In the genomic region with DNA sequence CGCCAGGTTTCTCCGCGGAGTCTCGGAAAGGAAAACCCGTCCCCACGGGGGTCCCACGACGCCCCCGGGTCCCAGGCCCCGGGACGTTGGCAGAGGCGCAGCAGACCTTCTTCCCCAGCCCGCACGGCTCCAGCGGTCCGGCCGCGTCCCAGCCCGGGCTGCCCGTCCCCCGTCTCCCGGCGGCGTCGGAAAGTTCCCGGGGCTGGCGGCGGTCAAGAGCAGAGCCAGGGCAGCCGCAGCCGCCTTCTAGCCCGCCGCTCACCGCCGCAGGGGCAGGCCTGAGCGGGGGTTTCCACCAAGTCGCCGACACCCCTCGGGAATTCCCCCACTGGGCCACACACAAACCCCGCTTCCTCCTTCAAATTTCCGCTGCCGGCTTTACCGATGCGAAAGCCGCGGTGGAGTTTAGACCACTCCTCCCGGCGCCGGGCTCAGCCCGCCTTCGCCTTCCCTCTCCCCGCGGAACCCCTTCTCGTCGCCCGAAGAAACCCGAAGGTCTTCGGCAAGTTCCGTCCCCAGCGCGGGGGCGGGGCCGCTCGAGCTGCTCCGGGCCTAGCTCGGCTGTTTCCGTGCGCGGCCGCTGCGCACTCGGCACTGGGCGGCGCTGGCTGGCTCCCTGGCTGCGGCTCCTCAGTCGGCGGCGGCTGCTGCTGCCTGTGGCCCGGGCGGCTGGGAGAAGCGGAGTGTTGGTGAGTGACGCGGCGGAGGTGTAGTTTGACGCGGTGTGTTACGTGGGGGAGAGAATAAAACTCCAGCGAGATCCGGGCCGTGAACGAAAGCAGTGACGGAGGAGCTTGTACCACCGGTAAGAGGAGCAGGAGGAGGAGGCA, we compare ENCODE assay signal across 8 cellular contexts. TPM values are rescaled to one million over a fixed set of nuclear protein-coding genes. Genes with fewer than 3 reads are reported as not detected.
DNase-seq lines count a peak whose midpoint lies in the region; ATAC-seq and TF ChIP-seq lines count a peak whose summit lies in the region.

A gene (plus strand): TSS at position 633 of the 830 bp plus-strand sequence. CDS start 25,674 bp downstream, outside the sequence.

- peak; percentile 85 for TF ChIP-seq EP300 in esophagus muscularis mucosa (IDR thresholded peaks at IDR 0.05)

- H3K9me3 ChIP-seq in Peyer's patch (no peaks in the 10 kb centered on the region), esophagus muscularis mucosa (no peaks in the 10 kb centered on the region)

- peak; percentile 90 for DNase-seq in DMS53 treated with DMSO at 0.1 percent for 48 hours (lab: John Stamatoyannopoulos, UW; ENCODE audit: unreplicated experiment)
- peak; percentile 98 to 100 (median 99) for DNase-seq in Peyer's patch
- DNase-seq in activated T-cell treated with anti-CD3 and anti-CD28 coated beads, Interleukin-2, amount 50 U/mL, for 48 hours, result peak; percentile 100
- peak; percentile 99 for DNase-seq in esophagus muscularis mucosa (ENCODE audit: extremely low spot score)
- peak; percentile 99 for DNase-seq in myocyte (ENCODE audit: low read depth)
- peak; percentile 98 to 100 for DNase-seq in stimulated activated CD8-positive, alpha-beta memory T cell treated with anti-CD3 and anti-CD28 coated beads, Interleukin-7, amount 100 ng/mL, for 48 hours (ENCODE audit: extremely low read depth in 1 of 2, low read depth in 1 of 2)

- intact Hi-C loops in esophagus muscularis mucosa (cut with DNase I), result loop anchor here (5.0 kb wide), 3 partner anchors 47 to 183 kb away; a partner anchor contains a TSS

- under 1% methylated on average over 51 of the region's 92 CpGs for WGBS in esophagus muscularis mucosa

- H3K4me1 ChIP-seq in KMS-11 (ENCODE audit: low read depth, poor library complexity, severe bottlenecking) (peaks cover 34% of the 10 kb centered on the region), Peyer's patch (peaks cover 0 to 28% (median 13%) of the 10 kb centered on the region in 4 donors), esophagus muscularis mucosa (peaks cover 36 to 49% (median 45%) of the 10 kb centered on the region in 4 donors)

- no peaks in the 10 kb centered on the region; the same call in 1 of the 2 replicates for H4K20me1 ChIP-seq in KMS-11 (ENCODE audit: insufficient read depth)

- peak within 1 kb of the TSS; percentile 48 for H2AFZ ChIP-seq in KMS-11 (ENCODE audit: low read depth)

- H3K36me3 ChIP-seq in KMS-11 (ENCODE audit: insufficient read depth), result no peaks in the 10 kb centered on the region
- no peaks in the 10 kb centered on the region for H3K36me3 ChIP-seq in Peyer's patch
- no peaks in the 10 kb centered on the region for H3K36me3 ChIP-seq in esophagus muscularis mucosa

- H3K9ac ChIP-seq in KMS-11, result peak within 1 kb of the TSS; percentile 99

- ATAC-seq in GM21737 (IDR thresholded peaks at IDR 0.05; ENCODE audit: unreplicated experiment), result peak; percentile 82

- H3K27me3 ChIP-seq in KMS-11 (ENCODE audit: insufficient read depth, low read depth) (no peaks in the 10 kb centered on the region), Peyer's patch (no peaks in the 10 kb centered on the region), esophagus muscularis mucosa (no peaks in the 10 kb centered on the region)

- peak within 1 kb of the TSS; percentile 76 for H3K4me3 ChIP-seq in KMS-11 (IDR thresholded peaks at IDR 0.05; ENCODE audit: insufficient read depth, low read depth, low read length)
- peak within 1 kb of the TSS; percentile 68 to 85 (median 78) for H3K4me3 ChIP-seq in Peyer's patch
- H3K4me3 ChIP-seq in esophagus muscularis mucosa, result peak within 1 kb of the TSS; percentile 56 to 83 (median 76)

- H3K4me2 ChIP-seq in KMS-11, result peak within 1 kb of the TSS; percentile 94

- H3K27ac ChIP-seq in KMS-11 (peak within 1 kb of the TSS; percentile 99), Peyer's patch (peak within 1 kb of the TSS; percentile 95 to 99 (median 98)), esophagus muscularis mucosa (replicated peaks in 1 of 4) (peak within 1 kb of the TSS; percentile 86 to 98 (median 92))

- TF ChIP-seq CTCF in KMS-11 (conservative IDR thresholded peaks at IDR 0.05; ENCODE audit: low read depth, low read length) (no peak), Peyer's patch (IDR thresholded peaks at IDR 0.05) (peak in 2 of 6 experiments; percentile 1 to 4), esophagus muscularis mucosa (IDR thresholded peaks at IDR 0.05) (peak in 2 of 3 experiments; percentile 7 to 8)

- H3K79me2 ChIP-seq in KMS-11 (ENCODE audit: insufficient read depth, low read depth), result peaks cover 40% of the 10 kb centered on the region

- TF ChIP-seq POLR2A in Peyer's patch (IDR thresholded peaks at IDR 0.05) (peak; percentile 98 to 99), esophagus muscularis mucosa (IDR thresholded peaks at IDR 0.05; ENCODE audit: low read depth) (peak; percentile 31)

RNA-seq across cellular contexts. Expression of the gene that starts here (rescaled TPM):
- total RNA-seq in Peyer's patch (10 to 100 TPM; 27.9 to 97.4 (median 54.6) TPM), esophagus muscularis mucosa (10 to 100 TPM; 31.1 to 51.5 (median 43.3) TPM), myocyte (24.6 and 43.5 TPM in 2 replicates)
- 17.7 TPM for polyA plus RNA-seq in myocyte (2012)

Comparison
In these comparisons a context has a peak if more than half of its experiments do, and no peak if none do; other contexts are left out.
1. Peak in every context shown above with its lines: DNase-seq, ATAC-seq, H3K4me3 ChIP-seq and H3K27ac ChIP-seq.